ENCODE assay signal across 28 cellular contexts in genomic region chr12:25950329-25951115, GRCh38. TPM values are rescaled to one million over a fixed set of nuclear protein-coding genes. Genes with fewer than 3 reads are reported as not detected.
DNase-seq lines count a peak whose midpoint lies in the region; ATAC-seq and FAIRE-seq lines count a peak whose summit lies in the region.
"Had no signal": no experiment of that assay in that cellular context is flagged by ENCODE, and none has a peak within 500 bp of the region (broad histone marks: within the 10 kb centered on the region; RNA-seq: fewer than 3 reads in every experiment).

No MANE protein-coding gene starts in this region.

- H3K4me3 Mint-ChIP-seq in stimulated activated naive CD8-positive, alpha-beta T cell treated with anti-CD3 and anti-CD28 coated beads, Interleukin-15, amount 100 ng/mL, for 72 hours = no peak overlapping the region
- H3K4me3 Mint-ChIP-seq: endodermal cell; stimulated activated memory B cell treated with anti-CD40 and anti-IgM and Interleukin-4, amounts not matched to agents 10 μg/mL and 1 μg/mL and 100 μg/mL, for 72 hours had no signal

- H3K9me3 Mint-ChIP-seq in stimulated activated naive CD8-positive, alpha-beta T cell treated with anti-CD3 and anti-CD28 coated beads, Interleukin-15, amount 100 ng/mL, for 72 hours = no peaks in the 10 kb centered on the region
- H3K9me3 Mint-ChIP-seq: stimulated activated memory B cell treated with anti-CD40 and anti-IgM and Interleukin-4, amounts not matched to agents 10 μg/mL and 1 μg/mL and 100 μg/mL, for 72 hours had no signal

- H3K27ac Mint-ChIP-seq in stimulated activated naive CD8-positive, alpha-beta T cell treated with anti-CD3 and anti-CD28 coated beads, Interleukin-15, amount 100 ng/mL, for 72 hours = no peak overlapping the region
- H3K27ac Mint-ChIP-seq: endodermal cell; stimulated activated memory B cell treated with anti-CD40 and anti-IgM and Interleukin-4, amounts not matched to agents 10 μg/mL and 1 μg/mL and 100 μg/mL, for 72 hours had no signal

- H3K4me3 ChIP-seq in H7 (ENCODE audit: insufficient read depth, low read depth, low read length) = no peak overlapping the region
- H3K4me3 ChIP-seq: left ventricle myocardium inferior, psoas muscle had no signal

- peaks cover 8% of the 10 kb centered on the region for H3K27me3 Mint-ChIP-seq in stimulated activated naive CD8-positive, alpha-beta T cell treated with anti-CD3 and anti-CD28 coated beads, Interleukin-15, amount 100 ng/mL, for 72 hours
- H3K27me3 Mint-ChIP-seq: stimulated activated memory B cell treated with anti-CD40 and anti-IgM and Interleukin-4, amounts not matched to agents 10 μg/mL and 1 μg/mL and 100 μg/mL, for 72 hours had no signal

- DNase-seq in stimulated activated naive CD8-positive, alpha-beta T cell treated with anti-CD3 and anti-CD28 coated beads, Interleukin-15, Interleukin-2, amounts not matched to agents 100 U/mL and 50 U/mL, for 24 hours = no peak
- no peak for DNase-seq in stimulated activated naive CD8-positive, alpha-beta T cell treated with anti-CD3 and anti-CD28 coated beads, Interleukin-15, amount 100 ng/mL, for 72 hours
- peak; percentile 37 for DNase-seq in M059J (ENCODE audit: low read depth)
- peak; percentile 13 for DNase-seq in ecto neural progenitor cell (ENCODE audit: low spot score)
- DNase-seq in urothelium cell line (ENCODE audit: low spot score) = peak; percentile 24
- no peak for DNase-seq in H7
- DNase-seq in frontal cortex (ENCODE audit: low spot score in 2 of 2) = no peak
- no peak for DNase-seq in 8988T
- DNase-seq: activated CD4-positive, alpha-beta T cell treated with anti-CD3 and anti-CD28 coated beads, Interleukin-2, amount 50 U/mL, for 1 hour; activated naive CD4-positive, alpha-beta T cell treated with anti-CD3 and anti-CD28 coated beads, Interleukin-2, amount 50 U/mL, for 16 hours; anterior cingulate cortex; C1 segment of cervical spinal cord; COR-L47; cortex of kidney; endodermal cell; hypothalamus; left ventricle myocardium inferior; MM.1S; NCI-H1417 treated with DMSO at 0.1 percent for 48 hours; NCI-H2081 treated with DMSO at 0.1 percent for 48 hours; NCI-H345; NCI-H82; psoas muscle; Right ventricle myocardium superior; stimulated activated CD4-positive, alpha-beta T cell treated with anti-CD3 and anti-CD28 coated beads, Interleukin-4, amount 100 ng/mL, for 4 hours; WERI-Rb-1 had no signal

- no peak for FAIRE-seq in urothelium cell line (lab: Jason Lieb, UNC)
- FAIRE-seq in frontal cortex (lab: Jason Lieb, UNC) = no peak

- H3K36me3 ChIP-seq in H7 (replicated peaks; ENCODE audit: control insufficient read depth, insufficient read depth, low read length) = no peaks in the 10 kb centered on the region
- H3K36me3 ChIP-seq: neutrophil, WERI-Rb-1 had no signal

- no peaks in the 10 kb centered on the region for H3K4me1 Mint-ChIP-seq in stimulated activated naive CD8-positive, alpha-beta T cell treated with anti-CD3 and anti-CD28 coated beads, Interleukin-15, amount 100 ng/mL, for 72 hours
- H3K4me1 Mint-ChIP-seq: endodermal cell; stimulated activated memory B cell treated with anti-CD40 and anti-IgM and Interleukin-4, amounts not matched to agents 10 μg/mL and 1 μg/mL and 100 μg/mL, for 72 hours had no signal

- ATAC-seq in stimulated activated naive CD8-positive, alpha-beta T cell treated with anti-CD3 and anti-CD28 coated beads, Interleukin-15, Interleukin-2, amounts not matched to agents 100 U/mL and 50 U/mL, for 24 hours = peak; percentile 72
- no peak for ATAC-seq in stimulated activated naive CD8-positive, alpha-beta T cell treated with anti-CD3 and anti-CD28 coated beads, Interleukin-15, amount 100 ng/mL, for 72 hours
- ATAC-seq: psoas muscle; stimulated activated memory B cell treated with anti-CD40 and anti-IgM and Interleukin-4, amounts not matched to agents 10 μg/mL and 1 μg/mL and 100 μg/mL, for 72 hours had no signal

- H3K27me3 ChIP-seq in H7 (ENCODE audit: control insufficient read depth, insufficient read depth, low read length) = no peaks in the 10 kb centered on the region

RNA-seq across cellular contexts. Expression of gene RASSF8, which starts 8.0 kb away (rescaled TPM):
- 35.9 and 41.2 TPM in 2 replicates for total RNA-seq in M059J (2014; rRNA removed; shearing (Covaris generic))
- total RNA-seq in H7 (2014; rRNA removed; shearing (Covaris generic)) = 22.9 and 34.3 TPM in 2 replicates
- 19.2 TPM for total RNA-seq in frontal cortex

Comparison
In these comparisons a context has a peak if more than half of its experiments do, and no peak if none do; other contexts are left out.
1. DNase-seq: peak in M059J (single experiment), ecto neural progenitor cell (single experiment) and urothelium cell line (single experiment); none in stimulated activated naive CD8-positive, alpha-beta T cell treated with anti-CD3 and anti-CD28 coated beads, Interleukin-15, Interleukin-2, amounts not matched to agents 100 U/mL and 50 U/mL, for 24 hours (single experiment), stimulated activated naive CD8-positive, alpha-beta T cell treated with anti-CD3 and anti-CD28 coated beads, Interleukin-15, amount 100 ng/mL, for 72 hours (0 of 2), H7 (single experiment), frontal cortex (0 of 2) and 8988T (single experiment).